ENCODE assay signal across 1 cellular context in genomic region chr2:100972452-100972851, GRCh38.
TF ChIP-seq lines count a peak whose summit lies in the region.

No MANE protein-coding gene starts in this region.

TF ChIP-seq in K562, 482 proteins besides CTCF, POLR2A, EP300 and RAD21:
- TF ChIP-seq HLTF (IDR thresholded peaks at IDR 0.05) (no peak), MEIS2 (IDR thresholded peaks at IDR 0.05; ENCODE audit: partially characterized antibody) (peak; percentile 14), HDGF (IDR thresholded peaks at IDR 0.05) (no peak)
